ENCODE assay signal across 26 cellular contexts in genomic region chr6:81215092-81215432, GRCh38.
"Had no signal": no experiment of that assay in that cellular context is flagged by ENCODE, and none has a peak within 500 bp of the region (broad histone marks: within the 10 kb centered on the region; RNA-seq: fewer than 3 reads in every experiment).

No MANE protein-coding gene starts in this region.

- H3K27me3 ChIP-seq: cardiac muscle cell, esophagus squamous epithelium, heart right ventricle, stomach had no signal

- H3K27ac Mint-ChIP-seq: activated CD4-positive, alpha-beta memory T cell treated with anti-CD3 and anti-CD28 coated beads, Interleukin-2, amount 10 ng/mL, durations not matched to agents 7 days and 5 days; activated CD8-positive, alpha-beta memory T cell treated with anti-CD3 and anti-CD28 coated beads, Interleukin-2, amount 10 ng/mL, durations not matched to agents 7 days and 5 days; activated naive CD8-positive, alpha-beta T cell treated with anti-CD3 and anti-CD28 coated beads for 36 hours; activated T-helper 17 cell treated with anti-CD3 and anti-CD28 coated beads, Interleukin-2, amount 50 U/mL, for 72 hours; dendritic cell treated with granulocyte-macrophage colony-stimulating factor and Interleukin-4, amounts not matched to agents 40 ng/mL and 50 ng/mL, for 4 days; immature natural killer cell; naive B cell; progenitor cell of endocrine pancreas; type B pancreatic cell had no signal

- H3K36me3 Mint-ChIP-seq: activated CD8-positive, alpha-beta memory T cell treated with anti-CD3 and anti-CD28 coated beads, Interleukin-2, amount 10 ng/mL, durations not matched to agents 7 days and 5 days; activated naive CD8-positive, alpha-beta T cell treated with anti-CD3 and anti-CD28 coated beads for 36 hours; naive B cell; type B pancreatic cell had no signal

- H3K36me3 ChIP-seq: cardiac muscle cell, esophagus squamous epithelium, heart right ventricle, left ventricle myocardium inferior, stomach had no signal

- H3K4me3 Mint-ChIP-seq: activated CD4-positive, alpha-beta memory T cell treated with anti-CD3 and anti-CD28 coated beads, Interleukin-2, amount 10 ng/mL, durations not matched to agents 7 days and 5 days; activated CD8-positive, alpha-beta memory T cell treated with anti-CD3 and anti-CD28 coated beads, Interleukin-2, amount 10 ng/mL, durations not matched to agents 7 days and 5 days; activated naive CD8-positive, alpha-beta T cell treated with anti-CD3 and anti-CD28 coated beads for 36 hours; activated T-helper 17 cell treated with anti-CD3 and anti-CD28 coated beads, Interleukin-2, amount 50 U/mL, for 72 hours; dendritic cell treated with granulocyte-macrophage colony-stimulating factor and Interleukin-4, amounts not matched to agents 40 ng/mL and 50 ng/mL, for 4 days; immature natural killer cell; naive B cell; neural crest cell; type B pancreatic cell had no signal

- H3K27ac ChIP-seq: cardiac muscle cell, esophagus squamous epithelium, heart right ventricle, left ventricle myocardium inferior, stomach had no signal

- DNase-seq: activated CD4-positive, alpha-beta memory T cell treated with anti-CD3 and anti-CD28 coated beads, Interleukin-2, amount 10 ng/mL, durations not matched to agents 7 days and 5 days; activated CD4-positive, alpha-beta T cell treated with anti-CD3 and anti-CD28 coated beads for 48 hours; activated CD4-positive, CD25-positive, alpha-beta regulatory T cell; activated CD8-positive, alpha-beta memory T cell treated with anti-CD3 and anti-CD28 coated beads, Interleukin-2, amount 10 ng/mL, durations not matched to agents 7 days and 5 days; activated naive CD4-positive, alpha-beta T cell; activated naive CD8-positive, alpha-beta T cell treated with anti-CD3 and anti-CD28 coated beads for 36 hours; amniotic stem cell; effector CD8-positive, alpha-beta T cell; esophagus squamous epithelium; heart right ventricle; immature natural killer cell; kidney glomerular epithelial cell; left ventricle myocardium inferior; mammary epithelial cell; naive B cell; stimulated activated CD4-positive, alpha-beta T cell treated with anti-CD3 and anti-CD28 coated beads, Interleukin-12 subunit alpha, Interleukin-12 subunit beta, amount 100 ng/mL, for 4 hours; stimulated activated CD4-positive, alpha-beta T cell treated with anti-CD3 and anti-CD28 coated beads, Interleukin-1b, Interleukin-23, amount 100 ng/mL, for 48 hours; stimulated activated CD8-positive, alpha-beta memory T cell treated with anti-CD3 and anti-CD28 coated beads, Interleukin-4, amount 100 ng/mL, for 48 hours; stomach had no signal

- H3K4me1 Mint-ChIP-seq: activated CD4-positive, alpha-beta memory T cell treated with anti-CD3 and anti-CD28 coated beads, Interleukin-2, amount 10 ng/mL, durations not matched to agents 7 days and 5 days; activated CD8-positive, alpha-beta memory T cell treated with anti-CD3 and anti-CD28 coated beads, Interleukin-2, amount 10 ng/mL, durations not matched to agents 7 days and 5 days; activated naive CD8-positive, alpha-beta T cell treated with anti-CD3 and anti-CD28 coated beads for 36 hours; activated T-helper 17 cell treated with anti-CD3 and anti-CD28 coated beads, Interleukin-2, amount 50 U/mL, for 72 hours; immature natural killer cell; naive B cell; neural crest cell had no signal

- ATAC-seq: activated CD8-positive, alpha-beta memory T cell treated with anti-CD3 and anti-CD28 coated beads, Interleukin-2, amount 10 ng/mL, durations not matched to agents 7 days and 5 days; activated T-helper 17 cell treated with anti-CD3 and anti-CD28 coated beads, Interleukin-2, amount 50 U/mL, for 72 hours; heart right ventricle; mucosa of descending colon had no signal

- H3K27me3 Mint-ChIP-seq: activated CD4-positive, alpha-beta memory T cell treated with anti-CD3 and anti-CD28 coated beads, Interleukin-2, amount 10 ng/mL, durations not matched to agents 7 days and 5 days; activated CD8-positive, alpha-beta memory T cell treated with anti-CD3 and anti-CD28 coated beads, Interleukin-2, amount 10 ng/mL, durations not matched to agents 7 days and 5 days; activated naive CD8-positive, alpha-beta T cell treated with anti-CD3 and anti-CD28 coated beads for 36 hours; activated T-helper 17 cell treated with anti-CD3 and anti-CD28 coated beads, Interleukin-2, amount 50 U/mL, for 72 hours; dendritic cell treated with granulocyte-macrophage colony-stimulating factor and Interleukin-4, amounts not matched to agents 40 ng/mL and 50 ng/mL, for 4 days; naive B cell; progenitor cell of endocrine pancreas; type B pancreatic cell had no signal

- H3K4me3 ChIP-seq: cardiac muscle cell, esophagus squamous epithelium, heart right ventricle, left ventricle myocardium inferior, mucosa of descending colon, stomach had no signal

- H3K4me1 ChIP-seq: esophagus squamous epithelium, heart right ventricle, left ventricle myocardium inferior, stomach had no signal
